Comparison of ENCODE assay signal across 8 cellular contexts in the genomic region with DNA sequence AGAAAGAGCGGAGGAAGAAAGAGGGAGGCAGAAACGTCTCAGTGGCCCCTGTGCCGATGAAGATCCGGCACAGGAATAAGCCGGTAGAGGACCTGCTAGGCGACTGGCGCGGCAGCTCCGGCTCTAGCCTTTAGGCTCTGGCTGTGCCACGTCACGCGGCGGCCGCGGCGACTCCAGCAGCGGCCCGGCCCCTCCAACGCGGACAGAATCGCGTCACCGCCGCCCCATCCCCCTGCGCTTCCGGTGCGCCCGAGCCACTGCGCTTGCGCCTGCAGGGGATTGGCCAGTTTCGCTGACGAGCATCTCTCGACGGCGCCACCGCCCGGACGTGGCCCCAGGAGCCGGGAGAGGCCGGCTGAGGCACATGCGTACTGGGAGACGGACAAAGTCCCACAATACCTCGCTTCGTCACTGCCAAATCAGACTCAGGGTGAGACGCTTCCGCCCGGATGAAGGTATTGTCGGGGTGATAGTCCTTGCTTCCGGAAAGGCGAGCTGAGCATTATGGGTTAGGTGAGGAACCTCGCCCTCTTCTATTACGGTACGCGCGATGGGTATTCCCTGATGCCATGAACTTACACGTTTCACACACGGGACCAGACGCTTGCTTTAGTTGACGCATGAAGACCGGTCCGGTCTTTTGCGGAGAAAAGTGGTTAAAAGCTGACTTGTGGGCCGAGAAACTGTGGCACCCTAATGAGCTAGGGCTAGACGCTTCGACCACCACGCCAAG. TPM values are rescaled to one million over a fixed set of nuclear protein-coding genes. Genes with fewer than 3 reads are reported as not detected.
DNase-seq lines count a peak whose midpoint lies in the region; ATAC-seq, FAIRE-seq and TF ChIP-seq lines count a peak whose summit lies in the region.

Gene ARF4, minus strand, starts transcription at position 105 of the 733 bp plus-strand sequence. CDS start 204 bp downstream, outside the sequence.

- FAIRE-seq in HTR-8/SVneo (lab: Jason Lieb, UNC), result peak; percentile 98

- no peaks in the 10 kb centered on the region for H3K27me3 ChIP-seq in Caco-2 (replicated peaks; ENCODE audit: control insufficient read depth, insufficient read depth, low read length)

- H3K4me3 Mint-ChIP-seq in Caco-2 (ENCODE audit: unreplicated experiment), result peak within 1 kb of the TSS; percentile 84
- peak within 1 kb of the TSS; percentile 91 to 98 for H3K4me3 Mint-ChIP-seq in effector memory CD8-positive, alpha-beta T cell

- peaks cover 22% of the 10 kb centered on the region for H3K4me1 Mint-ChIP-seq in Caco-2 (ENCODE audit: low read depth, unreplicated experiment)
- peaks cover 36 to 60% of the 10 kb centered on the region in 2 donors for H3K4me1 Mint-ChIP-seq in effector memory CD8-positive, alpha-beta T cell (ENCODE audit: low read depth in 2 of 2)

- no peaks in the 10 kb centered on the region; the same call in 1 of the 2 replicates for H3K36me3 ChIP-seq in Caco-2 (ENCODE audit: control insufficient read depth, insufficient read depth, low read length)

- CTCF ChIA-PET in Caco-2 (lab: Charles Lee), result interaction anchor here (0.6 to 1.4 kb wide), 4 partner anchors 42 to 218 kb away, joined by 3 to 5 read pairs (median 4); partner anchors contain the start of gene PDE12

- no peaks in the 10 kb centered on the region for H3K9me3 ChIP-seq in Caco-2

- peak within 1 kb of the TSS; percentile 90 for H3K4me3 ChIP-seq in Caco-2 (ENCODE audit: low read depth, low read length)

- H3K9me3 Mint-ChIP-seq in Caco-2 (ENCODE audit: unreplicated experiment), result no peaks in the 10 kb centered on the region
- no peaks in the 10 kb centered on the region for H3K9me3 Mint-ChIP-seq in effector memory CD8-positive, alpha-beta T cell

- DNase-seq in Caco-2 (peak; percentile 99), HTR-8/SVneo (ENCODE audit: insufficient read length, low spot score) (peak; percentile 99), NOMO-1 treated with dmso at 0.1 percent for 144 hours (lab: John Stamatoyannopoulos, UW; ENCODE audit: unreplicated experiment) (peak; percentile 99), medulla oblongata (ENCODE audit: extremely low spot score) (peak; percentile 99)
- peak; percentile 94 to 100 (median 95) for DNase-seq in activated CD8-positive, alpha-beta memory T cell treated with anti-CD3 and anti-CD28 coated beads for 48 hours (ENCODE audit: low read depth in 2 of 3, low spot score in 2 of 3)
- DNase-seq in effector memory CD8-positive, alpha-beta T cell, result peak; percentile 99 to 100 (median 100)
- DNase-seq in stimulated activated CD8-positive, alpha-beta memory T cell treated with anti-CD3 and anti-CD28 coated beads, Interleukin-12 subunit alpha, Interleukin-12 subunit beta, amount 100 ng/mL, for 1 hour (ENCODE audit: low read depth), result peak; percentile 99

- intact Hi-C loops in Caco-2 (cut with micrococcal nuclease; ENCODE audit: unreplicated experiment), result loop anchor here (1.0 to 2.0 kb wide), 4 partner anchors 41 to 230 kb away; partner anchors contain the start of genes DENND6A, PDE12 and SLMAP

- peaks cover 70% of the 10 kb centered on the region for H3K36me3 Mint-ChIP-seq in Caco-2 (ENCODE audit: insufficient read depth, unreplicated experiment)
- peaks cover 55% of the 10 kb centered on the region for H3K36me3 Mint-ChIP-seq in effector memory CD8-positive, alpha-beta T cell (ENCODE audit: insufficient read depth)

- peak in 1 of 2 experiments; percentile 16 for TF ChIP-seq CTCF in Caco-2 (IDR thresholded peaks at IDR 0.05; ENCODE audit: insufficient read depth in 1 of 2, low read depth in 1 of 2, low read length in 1 of 2, severe bottlenecking in 1 of 2, unreplicated experiment in 1 of 2)

- H3K27ac Mint-ChIP-seq in Caco-2 (ENCODE audit: unreplicated experiment), result peak within 1 kb of the TSS; percentile 93
- H3K27ac Mint-ChIP-seq in effector memory CD8-positive, alpha-beta T cell, result peak within 1 kb of the TSS; percentile 100

- peaks cover 21% of the 10 kb centered on the region for H3K4me1 ChIP-seq in Caco-2

- no TSS peak for BruUV-seq in Caco-2 (replicated peaks; lab: Mats Ljungman, UMichigan)

- POLR2A ChIA-PET in Caco-2 (lab: Charles Lee), result interaction anchor here (0.6 to 1.6 kb wide), 12 partner anchors 16 to 709 kb away, joined by 3 to 13 read pairs (median 4); partner anchors contain the start of genes APPL1, DENND6A, HTD2 and PDE12

- peak; percentile 90 for ATAC-seq in GM21367 (IDR thresholded peaks at IDR 0.05; ENCODE audit: unreplicated experiment)
- ATAC-seq in effector memory CD8-positive, alpha-beta T cell (replicated peaks), result peak; percentile 84

- H3K27me3 Mint-ChIP-seq in Caco-2 (ENCODE audit: insufficient read depth, unreplicated experiment), result no peaks in the 10 kb centered on the region
- no peaks in the 10 kb centered on the region for H3K27me3 Mint-ChIP-seq in effector memory CD8-positive, alpha-beta T cell

RNA-seq across cellular contexts. Expression of gene ARF4, which starts in this region (rescaled TPM):
- total RNA-seq in Caco-2 (2022), result 194 and 204 TPM in 2 replicates

Comparison
In these comparisons a context has a peak if more than half of its experiments do, and no peak if none do; other contexts are left out.
1. Peak in every context shown above with its lines: DNase-seq, ATAC-seq and H3K4me3 ChIP-seq.